Comparison of ENCODE assay signal across 7 cellular contexts in the genomic region with DNA sequence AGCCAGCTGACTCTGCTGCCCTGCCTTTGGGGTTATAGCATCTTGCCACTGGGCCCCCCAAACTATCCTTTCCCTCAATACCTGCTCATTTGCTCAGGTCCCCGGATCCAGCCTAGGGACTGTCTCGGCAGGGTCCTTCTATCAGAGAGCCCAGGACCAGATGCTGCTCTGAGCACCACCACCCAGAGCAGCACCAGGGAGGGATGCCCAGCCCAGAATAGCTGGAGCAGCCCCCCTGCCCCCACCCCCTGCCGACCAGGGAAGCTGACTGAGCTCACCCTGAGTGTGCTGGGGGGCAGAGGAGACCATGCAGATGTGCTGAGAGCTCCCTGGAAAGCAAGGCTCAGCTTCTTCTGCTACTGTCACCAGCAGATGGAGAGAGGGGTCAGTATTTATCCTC.
"Had no signal": no experiment of that assay in that cellular context is flagged by ENCODE, and none has a peak within 500 bp of the region (broad histone marks: within the 10 kb centered on the region; RNA-seq: fewer than 3 reads in every experiment).

No MANE protein-coding gene starts in this region.

- H3K27ac ChIP-seq: HL-60 had no signal

- H3K4me3 ChIP-seq: K562 had no signal

- FAIRE-seq: HepG2, HTR-8/SVneo, K562 had no signal

- DNase-seq: IMR-90, KBM-7, KG1 had no signal
